In the genomic region with DNA sequence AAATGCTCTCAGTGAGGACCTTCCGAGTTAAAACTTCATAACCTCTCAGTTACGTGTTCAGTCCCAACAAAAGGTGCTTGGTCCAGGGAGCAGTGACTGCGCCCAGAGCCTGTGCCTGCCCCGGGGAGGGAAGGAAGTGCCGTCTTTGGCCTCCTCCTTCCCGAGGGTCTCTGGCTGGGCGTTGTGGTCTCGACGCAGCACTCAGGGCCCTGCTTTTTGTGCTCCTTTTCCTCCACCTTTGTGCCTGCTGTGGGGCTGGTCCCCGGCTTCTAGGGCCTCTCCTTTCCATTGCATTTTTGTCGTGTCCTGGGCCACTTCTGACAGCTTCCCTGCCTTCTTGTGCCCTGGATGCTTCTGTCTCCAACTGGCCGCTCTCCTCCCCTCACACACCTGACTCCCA, we compare ENCODE assay signal across 20 cellular contexts.
"Had no signal": no experiment of that assay in that cellular context is flagged by ENCODE, and none has a peak within 500 bp of the region (broad histone marks: within the 10 kb centered on the region; RNA-seq: fewer than 3 reads in every experiment).

No MANE protein-coding gene starts in this region.

- H3K27me3 Mint-ChIP-seq: memory B cell; naive thymus-derived CD4-positive, alpha-beta T cell; stimulated activated naive CD8-positive, alpha-beta T cell treated with anti-CD3 and anti-CD28 coated beads, Interleukin-15, Interleukin-2, amounts not matched to agents 100 ng/mL and 50 ng/mL, for 24 hours; type B pancreatic cell had no signal

- H3K4me3 Mint-ChIP-seq: memory B cell; nephron progenitor cell; stimulated activated effector memory CD8-positive, alpha-beta T cell treated with anti-CD3 and anti-CD28 coated beads, Interleukin-12 subunit alpha, Interleukin-12 subunit beta, amount 100 ng/mL, for 72 hours; stimulated activated naive CD8-positive, alpha-beta T cell treated with anti-CD3 and anti-CD28 coated beads, Interleukin-15, Interleukin-2, amounts not matched to agents 100 ng/mL and 50 ng/mL, for 24 hours; type B pancreatic cell had no signal

- ATAC-seq: left colon; left lung; mucosa of descending colon; naive thymus-derived CD4-positive, alpha-beta T cell; pancreas; stimulated activated effector memory CD8-positive, alpha-beta T cell treated with anti-CD3 and anti-CD28 coated beads, Interleukin-12 subunit alpha, Interleukin-12 subunit beta, amount 100 ng/mL, for 72 hours had no signal

- H3K27ac Mint-ChIP-seq: memory B cell; stimulated activated naive CD8-positive, alpha-beta T cell treated with anti-CD3 and anti-CD28 coated beads, Interleukin-15, Interleukin-2, amounts not matched to agents 100 ng/mL and 50 ng/mL, for 24 hours; type B pancreatic cell had no signal

- H3K9me3 Mint-ChIP-seq: memory B cell; naive thymus-derived CD4-positive, alpha-beta T cell; nephron progenitor cell; stimulated activated effector memory CD8-positive, alpha-beta T cell treated with anti-CD3 and anti-CD28 coated beads, Interleukin-12 subunit alpha, Interleukin-12 subunit beta, amount 100 ng/mL, for 72 hours; stimulated activated naive CD8-positive, alpha-beta T cell treated with anti-CD3 and anti-CD28 coated beads, Interleukin-15, Interleukin-2, amounts not matched to agents 100 ng/mL and 50 ng/mL, for 24 hours; type B pancreatic cell had no signal

- DNase-seq: hippocampal formation; left colon; left lung; midbrain; mucosa of descending colon; naive thymus-derived CD4-positive, alpha-beta T cell; nephron progenitor cell; pancreas; retina; sigmoid colon; small intestine; spleen; stimulated activated CD4-positive, alpha-beta T cell treated with anti-CD3 and anti-CD28 coated beads, Interleukin-4, amount 100 ng/mL, for 24 hours; stimulated activated naive CD4-positive, alpha-beta T cell; tibial artery; uterus had no signal
